In genomic region chr22:40928657-40929056, GRCh38 we compare ENCODE assay signal across 2 cellular contexts.
TF ChIP-seq lines count a peak whose summit lies in the region.

No MANE protein-coding gene starts in this region.

TF ChIP-seq in HCT116, 20 proteins besides CTCF, POLR2A, EP300 and RAD21 (continued from another document):
- TF ChIP-seq ATF3 (IDR thresholded peaks at IDR 0.05) (no peak), CBX3 (IDR thresholded peaks at IDR 0.05; ENCODE audit: low read depth) (no peak), EZH2phosphoT487 (IDR thresholded peaks at IDR 0.05; ENCODE audit: borderline replicate concordance) (no peak), SIN3A (IDR thresholded peaks at IDR 0.05; ENCODE audit: low read depth) (no peak), FOSL1 (IDR thresholded peaks at IDR 0.05; ENCODE audit: low read depth) (no peak)

TF ChIP-seq in endothelial cell of umbilical vein, 7 proteins besides CTCF, POLR2A, EP300 and RAD21 (continued from another document):
- no peak for TF ChIP-seq FOS (IDR thresholded peaks at IDR 0.05; ENCODE audit: borderline replicate concordance, insufficient read depth, low read length)
- TF ChIP-seq POLR2AphosphoS5 (IDR thresholded peaks at IDR 0.05; ENCODE audit: insufficient read depth, low read depth, low read length): no peak
- no peak for TF ChIP-seq EZH2 (IDR thresholded peaks at IDR 0.05; ENCODE audit: borderline replicate concordance, low read depth, low read length, severe bottlenecking)
- TF ChIP-seq MAX (IDR thresholded peaks at IDR 0.05; ENCODE audit: insufficient read depth, insufficient read length): no peak
- peak; percentile 51 for TF ChIP-seq GATA2 (IDR thresholded peaks at IDR 0.05; ENCODE audit: insufficient read depth, insufficient read length, low read depth, low read length)
